Comparison of ENCODE assay signal across 18 cellular contexts in genomic region chr11:61090982-61091372, GRCh38. TPM values are rescaled to one million over a fixed set of nuclear protein-coding genes. Genes with fewer than 3 reads are reported as not detected.
DNase-seq lines count a peak whose midpoint lies in the region; ATAC-seq and TF ChIP-seq lines count a peak whose summit lies in the region.
"Had no signal": no experiment of that assay in that cellular context is flagged by ENCODE, and none has a peak within 500 bp of the region (broad histone marks: within the 10 kb centered on the region; RNA-seq: fewer than 3 reads in every experiment).

No MANE protein-coding gene starts in this region.

- H4K20me1 ChIP-seq in neural progenitor cell (ENCODE audit: low read depth), result no peaks in the 10 kb centered on the region

- no peaks in the 10 kb centered on the region for H3K27me3 Mint-ChIP-seq in activated CD4-positive, alpha-beta T cell treated with anti-CD3 and anti-CD28 coated beads, Interleukin-2, amount 10 ng/mL, durations not matched to agents 24 days and 14 days
- H3K27me3 Mint-ChIP-seq in neural progenitor cell (ENCODE audit: insufficient read depth, low read depth), result peaks cover 6% of the 10 kb centered on the region

- intact Hi-C loops in activated CD4-positive, alpha-beta T cell treated with anti-CD3 and anti-CD28 coated beads, Interleukin-2, amount 10 ng/mL, durations not matched to agents 24 days and 14 days (cut with micrococcal nuclease), result loop anchor here (1.0 kb wide), 1 partner anchor 11 kb away; the partner anchor contains the start of gene CD5

- H3K27ac Mint-ChIP-seq in activated CD4-positive, alpha-beta T cell treated with anti-CD3 and anti-CD28 coated beads, Interleukin-2, amount 10 ng/mL, durations not matched to agents 24 days and 14 days, result peak overlapping the region; percentile 100
- H3K27ac Mint-ChIP-seq in activated naive CD4-positive, alpha-beta T cell treated with anti-CD3 and anti-CD28 coated beads, Interleukin-2, amount 50 U/mL, for 72 hours, result peak overlapping the region; percentile 94 to 97
- H3K27ac Mint-ChIP-seq in neural progenitor cell, result peak overlapping the region; percentile 87
- H3K27ac Mint-ChIP-seq: WTC11 had no signal

- H3K27ac ChIP-seq in neural progenitor cell, result no peak overlapping the region
- H3K27ac ChIP-seq: A549, body of pancreas, vagina had no signal

- no peaks in the 10 kb centered on the region for H3K9me3 Mint-ChIP-seq in activated CD4-positive, alpha-beta T cell treated with anti-CD3 and anti-CD28 coated beads, Interleukin-2, amount 10 ng/mL, durations not matched to agents 24 days and 14 days
- no peaks in the 10 kb centered on the region for H3K9me3 Mint-ChIP-seq in activated naive CD4-positive, alpha-beta T cell treated with anti-CD3 and anti-CD28 coated beads, Interleukin-2, amount 50 U/mL, for 72 hours
- H3K9me3 Mint-ChIP-seq in neural progenitor cell, result peaks cover 14% of the 10 kb centered on the region

- H3K4me1 ChIP-seq in neural progenitor cell, result no peaks in the 10 kb centered on the region
- H3K4me1 ChIP-seq: body of pancreas, HAP-1, vagina had no signal

- H3K4me2 ChIP-seq in neural progenitor cell, result no peak overlapping the region
- H3K4me2 ChIP-seq: A549 had no signal

- no peak overlapping the region for H3K4me3 ChIP-seq in neural progenitor cell
- H3K4me3 ChIP-seq: A549, body of pancreas, HAP-1, vagina had no signal

- peak overlapping the region; percentile 93 for H3K4me3 Mint-ChIP-seq in activated CD4-positive, alpha-beta T cell treated with anti-CD3 and anti-CD28 coated beads, Interleukin-2, amount 10 ng/mL, durations not matched to agents 24 days and 14 days
- no peak overlapping the region for H3K4me3 Mint-ChIP-seq in neural progenitor cell
- H3K4me3 Mint-ChIP-seq: WTC11 had no signal

- no peaks in the 10 kb centered on the region for H3K27me3 ChIP-seq in neural progenitor cell
- H3K27me3 ChIP-seq: body of pancreas, vagina had no signal

- no peaks in the 10 kb centered on the region for H3K36me3 ChIP-seq in neural progenitor cell
- H3K36me3 ChIP-seq: HAP-1, vagina had no signal

- no peaks in the 10 kb centered on the region for H3F3A ChIP-seq in neural progenitor cell (ENCODE audit: low read depth)

- no peaks in the 10 kb centered on the region for H3K9me3 ChIP-seq in neural progenitor cell (ENCODE audit: low read depth)
- H3K9me3 ChIP-seq: A549, body of pancreas, HAP-1, vagina had no signal

- TF ChIP-seq CTCF in neural progenitor cell (IDR thresholded peaks at IDR 0.05), result no peak

- H3K9ac ChIP-seq in neural progenitor cell, result no peak overlapping the region

- H3K36me3 Mint-ChIP-seq in activated CD4-positive, alpha-beta T cell treated with anti-CD3 and anti-CD28 coated beads, Interleukin-2, amount 10 ng/mL, durations not matched to agents 24 days and 14 days (ENCODE audit: low read depth), result peaks cover 33% of the 10 kb centered on the region
- H3K36me3 Mint-ChIP-seq in activated naive CD4-positive, alpha-beta T cell treated with anti-CD3 and anti-CD28 coated beads, Interleukin-2, amount 50 U/mL, for 72 hours, result peaks cover 27 to 44% of the 10 kb centered on the region in 2 donors
- no peaks in the 10 kb centered on the region for H3K36me3 Mint-ChIP-seq in neural progenitor cell

- ATAC-seq in GM18868 (IDR thresholded peaks at IDR 0.05; ENCODE audit: unreplicated experiment), result peak; percentile 12
- ATAC-seq in activated naive CD4-positive, alpha-beta T cell treated with anti-CD3 and anti-CD28 coated beads, Interleukin-2, amount 50 U/mL, for 72 hours, result peak in 1 of 2 donors; percentile 25
- ATAC-seq: body of pancreas, left ventricle myocardium superior, WTC11 had no signal

- DNase-seq in activated CD4-positive, alpha-beta T cell treated with anti-CD3 and anti-CD28 coated beads, Interleukin-2, amount 10 ng/mL, durations not matched to agents 24 days and 14 days, result no peak
- DNase-seq in activated CD4-positive, alpha-beta T cell treated with anti-CD3 and anti-CD28 coated beads for 1 hour, result no peak
- no peak for DNase-seq in activated naive CD4-positive, alpha-beta T cell treated with anti-CD3 and anti-CD28 coated beads, Interleukin-2, amount 50 U/mL, for 72 hours (ENCODE audit: low spot score in 2 of 2)
- no peak for DNase-seq in neural progenitor cell (ENCODE audit: low spot score)
- DNase-seq in MV-4-11 (lab: John Stamatoyannopoulos, UW), result no peak
- no peak for DNase-seq in hepatic stellate cell (ENCODE audit: low spot score)
- DNase-seq in T-helper 9 cell, result no peak
- DNase-seq: body of pancreas, dermis blood vessel endothelial cell, Kasumi-1, left ventricle myocardium superior, NCI-H1417, NCI-H2227 treated with DMSO at 0.1 percent for 48 hours had no signal

- H3K4me1 Mint-ChIP-seq in activated CD4-positive, alpha-beta T cell treated with anti-CD3 and anti-CD28 coated beads, Interleukin-2, amount 10 ng/mL, durations not matched to agents 24 days and 14 days, result peaks cover 69% of the 10 kb centered on the region
- H3K4me1 Mint-ChIP-seq in neural progenitor cell, result peaks cover 7% of the 10 kb centered on the region

- no peak overlapping the region for H2AFZ ChIP-seq in neural progenitor cell (replicated peaks)

- H3K79me2 ChIP-seq in neural progenitor cell (ENCODE audit: low read depth), result no peaks in the 10 kb centered on the region

RNA-seq across cellular contexts. Expression of gene CD5, which starts 11.3 kb away (rescaled TPM):
- total RNA-seq in activated CD4-positive, alpha-beta T cell treated with anti-CD3 and anti-CD28 coated beads, Interleukin-2, amount 10 ng/mL, durations not matched to agents 24 days and 14 days, result 368 and 385 TPM in 2 replicates
- 100 to 1,000 TPM; 227 to 294 TPM for total RNA-seq in activated naive CD4-positive, alpha-beta T cell treated with anti-CD3 and anti-CD28 coated beads, Interleukin-2, amount 50 U/mL, for 72 hours
- total RNA-seq in neural progenitor cell (ENCODE audit: low replicate concordance), result not detected in 2 replicates
- total RNA-seq: dermis blood vessel endothelial cell had no signal

Comparison
In these comparisons a context has a peak if more than half of its experiments do, and no peak if none do; other contexts are left out.
1. RNA of gene CD5, which starts 11.3 kb away (total RNA-seq): 368 to 385 TPM in activated CD4-positive, alpha-beta T cell treated with anti-CD3 and anti-CD28 coated beads, Interleukin-2, amount 10 ng/mL, durations not matched to agents 24 days and 14 days and 227 to 294 TPM in activated naive CD4-positive, alpha-beta T cell treated with anti-CD3 and anti-CD28 coated beads, Interleukin-2, amount 50 U/mL, for 72 hours; not detected in neural progenitor cell; every median in the first group is over 100 times any median in the second.
2. Peak in every context shown above with its lines, with median percentiles within 50 percentile points of each other: H3K27ac Mint-ChIP-seq.